8 cellular contexts compared by ENCODE assay signal in the genomic region with DNA sequence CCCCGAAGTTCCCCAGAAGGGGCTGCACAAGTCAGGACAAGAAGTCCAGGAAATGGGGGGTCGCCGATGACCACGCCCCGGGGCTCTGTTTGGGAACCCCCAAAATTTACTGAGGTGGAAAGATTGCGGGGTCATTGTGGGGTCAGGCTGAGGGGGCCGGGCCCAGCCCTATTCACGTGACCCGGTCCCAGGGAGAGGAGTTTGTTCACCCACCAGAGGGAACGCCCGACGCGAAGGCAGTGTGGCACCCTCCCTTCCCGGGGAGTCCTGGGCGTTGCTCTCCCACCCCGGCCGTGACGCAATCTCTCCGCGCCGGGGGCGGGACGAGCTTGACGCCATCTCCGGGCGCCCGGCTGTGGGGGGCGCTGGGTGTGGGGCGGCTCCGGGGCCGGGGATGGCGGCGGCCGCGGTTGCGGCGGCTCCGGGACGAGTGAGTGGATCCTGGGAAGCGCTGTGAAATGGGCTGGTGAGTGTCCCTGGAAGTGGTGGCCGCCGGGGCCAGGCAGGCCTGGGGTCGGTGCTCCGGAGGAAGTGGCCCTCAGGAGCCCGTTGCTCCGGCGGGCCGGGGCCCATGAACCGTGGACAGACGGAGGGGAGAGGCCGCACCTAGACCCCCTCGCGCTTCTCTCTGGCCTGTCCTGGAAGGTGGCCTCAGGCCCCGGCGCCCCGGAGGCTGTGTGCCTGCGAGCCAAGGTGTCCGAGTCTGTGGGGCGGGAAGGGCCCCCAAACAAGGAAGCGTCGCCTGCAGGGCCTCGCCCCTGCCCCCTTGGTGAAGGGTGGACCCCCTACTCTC. TPM values are rescaled to one million over a fixed set of nuclear protein-coding genes. Genes with fewer than 3 reads are reported as not detected.
A peak's percentile ranks its signal among the peaks of the same experiment; 100 is the strongest.
DNase-seq lines count a peak whose midpoint lies in the region; ATAC-seq and TF ChIP-seq lines count a peak whose summit lies in the region.

A gene with protein sequence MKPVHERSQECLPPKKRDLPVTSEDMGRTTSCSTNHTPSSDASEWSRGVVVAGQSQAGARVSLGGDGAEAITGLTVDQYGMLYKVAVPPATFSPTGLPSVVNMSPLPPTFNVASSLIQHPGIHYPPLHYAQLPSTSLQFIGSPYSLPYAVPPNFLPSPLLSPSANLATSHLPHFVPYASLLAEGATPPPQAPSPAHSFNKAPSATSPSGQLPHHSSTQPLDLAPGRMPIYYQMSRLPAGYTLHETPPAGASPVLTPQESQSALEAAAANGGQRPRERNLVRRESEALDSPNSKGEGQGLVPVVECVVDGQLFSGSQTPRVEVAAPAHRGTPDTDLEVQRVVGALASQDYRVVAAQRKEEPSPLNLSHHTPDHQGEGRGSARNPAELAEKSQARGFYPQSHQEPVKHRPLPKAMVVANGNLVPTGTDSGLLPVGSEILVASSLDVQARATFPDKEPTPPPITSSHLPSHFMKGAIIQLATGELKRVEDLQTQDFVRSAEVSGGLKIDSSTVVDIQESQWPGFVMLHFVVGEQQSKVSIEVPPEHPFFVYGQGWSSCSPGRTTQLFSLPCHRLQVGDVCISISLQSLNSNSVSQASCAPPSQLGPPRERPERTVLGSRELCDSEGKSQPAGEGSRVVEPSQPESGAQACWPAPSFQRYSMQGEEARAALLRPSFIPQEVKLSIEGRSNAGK (plus strand): TSS at position 338 of the 793 bp plus-strand sequence. CDS start 3,765 bp downstream, outside the sequence.

- H3K4me1 ChIP-seq in DOHH2 (ENCODE audit: control insufficient read depth, low read length) = peaks cover 44% of the 10 kb centered on the region

- H3K36me3 ChIP-seq in DOHH2 (ENCODE audit: control insufficient read depth, low read length) = peaks cover 33% of the 10 kb centered on the region
- peaks cover 33% of the 10 kb centered on the region for H3K36me3 ChIP-seq in KOPT-K1 (ENCODE audit: insufficient read depth, low read length)

- H3K4me2 ChIP-seq in DOHH2 (ENCODE audit: low read length) = peak within 1 kb of the TSS; percentile 78

- no peaks in the 10 kb centered on the region for H3K9me2 ChIP-seq in DOHH2 (replicated peaks; ENCODE audit: control insufficient read depth, low read length)

- H3K27ac ChIP-seq in DOHH2 (ENCODE audit: low read depth, low read length) = peak within 1 kb of the TSS; percentile 50
- peak within 1 kb of the TSS; percentile 79 for H3K27ac ChIP-seq in KOPT-K1 (ENCODE audit: low read depth, low read length, poor library complexity, severe bottlenecking)

- ATAC-seq in GM21825 (IDR thresholded peaks at IDR 0.05; ENCODE audit: unreplicated experiment) = peak; percentile 65
- peak; percentile 96 to 97 for ATAC-seq in natural killer cell treated with Interleukin-12 subunit alpha and Interleukin-12 subunit beta and Interleukin-15 and Interleukin-18, amount 100 ng/mL, for 72 hours

- H3K9me3 Mint-ChIP-seq in activated T-helper 2 cell treated with anti-CD3 and anti-CD28 coated beads, Interferon-gamma antibody, Interleukin-2, Interleukin-4, amounts not matched to agents 10 μg/mL and 5 μg/mL and 100 μg/mL, durations not matched to agents 14 hours and 24 hours and 36 hours = no peaks in the 10 kb centered on the region
- H3K9me3 Mint-ChIP-seq in natural killer cell treated with Interleukin-12 subunit alpha and Interleukin-12 subunit beta and Interleukin-15 and Interleukin-18, amount 100 ng/mL, for 72 hours = no peaks in the 10 kb centered on the region

- DNase-seq in RPMI8226 = peak; percentile 98
- DNase-seq in activated T-helper 2 cell treated with anti-CD3 and anti-CD28 coated beads, Interferon-gamma antibody, Interleukin-2, Interleukin-4, amounts not matched to agents 10 μg/mL and 5 μg/mL and 100 μg/mL, durations not matched to agents 14 hours and 24 hours and 36 hours (ENCODE audit: low spot score) = peak; percentile 92
- peak; percentile 94 for DNase-seq in fibroblast of pulmonary artery (ENCODE audit: low read depth)
- DNase-seq in natural killer cell treated with Interleukin-12 subunit alpha and Interleukin-12 subunit beta and Interleukin-15 and Interleukin-18, amount 100 ng/mL, for 72 hours (ENCODE audit: low spot score) = peak; percentile 95
- peak; percentile 82 for DNase-seq in stimulated activated naive CD4-positive, alpha-beta T cell treated with Interleukin-2 at 50 U/mL for 16 hours (lab: John Stamatoyannopoulos, UW)

- no peaks in the 10 kb centered on the region for H3K27me3 Mint-ChIP-seq in activated T-helper 2 cell treated with anti-CD3 and anti-CD28 coated beads, Interferon-gamma antibody, Interleukin-2, Interleukin-4, amounts not matched to agents 10 μg/mL and 5 μg/mL and 100 μg/mL, durations not matched to agents 14 hours and 24 hours and 36 hours (ENCODE audit: low read depth)
- H3K27me3 Mint-ChIP-seq in natural killer cell treated with Interleukin-12 subunit alpha and Interleukin-12 subunit beta and Interleukin-15 and Interleukin-18, amount 100 ng/mL, for 72 hours = no peaks in the 10 kb centered on the region

- H3K9me3 ChIP-seq in DOHH2 (ENCODE audit: control insufficient read depth, insufficient read depth, low read length) (no peaks in the 10 kb centered on the region), KOPT-K1 (ENCODE audit: insufficient read depth, low read length, poor library complexity, severe bottlenecking) (no peaks in the 10 kb centered on the region)

- TF ChIP-seq CTCF in DOHH2 (IDR thresholded peaks at IDR 0.05; ENCODE audit: low read depth, low read length, poor library complexity, severe bottlenecking) (no peak), fibroblast of pulmonary artery (IDR thresholded peaks at IDR 0.05; ENCODE audit: low read length, missing control alignments) (no peak)

- H3K4me3 Mint-ChIP-seq in activated T-helper 2 cell treated with anti-CD3 and anti-CD28 coated beads, Interferon-gamma antibody, Interleukin-2, Interleukin-4, amounts not matched to agents 10 μg/mL and 5 μg/mL and 100 μg/mL, durations not matched to agents 14 hours and 24 hours and 36 hours (ENCODE audit: low read depth) = peak within 1 kb of the TSS; percentile 89
- H3K4me3 Mint-ChIP-seq in natural killer cell treated with Interleukin-12 subunit alpha and Interleukin-12 subunit beta and Interleukin-15 and Interleukin-18, amount 100 ng/mL, for 72 hours = peak within 1 kb of the TSS; percentile 88

- H3K79me2 ChIP-seq in DOHH2 (ENCODE audit: control insufficient read depth, low read length) = peaks cover 31% of the 10 kb centered on the region

- peaks cover 26% of the 10 kb centered on the region for H3K36me3 Mint-ChIP-seq in activated T-helper 2 cell treated with anti-CD3 and anti-CD28 coated beads, Interferon-gamma antibody, Interleukin-2, Interleukin-4, amounts not matched to agents 10 μg/mL and 5 μg/mL and 100 μg/mL, durations not matched to agents 14 hours and 24 hours and 36 hours (ENCODE audit: low read depth)
- peaks cover 19% of the 10 kb centered on the region for H3K36me3 Mint-ChIP-seq in natural killer cell treated with Interleukin-12 subunit alpha and Interleukin-12 subunit beta and Interleukin-15 and Interleukin-18, amount 100 ng/mL, for 72 hours

- intact Hi-C loops in activated T-helper 2 cell treated with anti-CD3 and anti-CD28 coated beads, Interferon-gamma antibody, Interleukin-2, Interleukin-4, amounts not matched to agents 10 μg/mL and 5 μg/mL and 100 μg/mL, durations not matched to agents 14 hours and 24 hours and 36 hours (cut with micrococcal nuclease) = loop anchor here (1.0 kb wide), 1 partner anchor 49 kb away; a partner anchor contains a TSS

- peaks cover 12% of the 10 kb centered on the region; the same call in 1 of the 2 replicates for H4K20me1 ChIP-seq in DOHH2 (ENCODE audit: control insufficient read depth, insufficient read depth, low read depth, low read length)

- H3K4me3 ChIP-seq in DOHH2 (ENCODE audit: low read length) = peak within 1 kb of the TSS; percentile 87
- H3K4me3 ChIP-seq in fibroblast of pulmonary artery (replicated peaks; ENCODE audit: low read depth, low read length) = peak within 1 kb of the TSS; percentile 99

- H3F3A ChIP-seq in DOHH2 (ENCODE audit: control insufficient read depth, insufficient read depth) = peaks cover 21% of the 10 kb centered on the region

- no peaks in the 10 kb centered on the region for H3K27me3 ChIP-seq in DOHH2 (ENCODE audit: control insufficient read depth, low read length)

- peaks cover 27% of the 10 kb centered on the region for H3K4me1 Mint-ChIP-seq in activated T-helper 2 cell treated with anti-CD3 and anti-CD28 coated beads, Interferon-gamma antibody, Interleukin-2, Interleukin-4, amounts not matched to agents 10 μg/mL and 5 μg/mL and 100 μg/mL, durations not matched to agents 14 hours and 24 hours and 36 hours (ENCODE audit: low read depth)
- peaks cover 25 to 37% of the 10 kb centered on the region in 2 donors for H3K4me1 Mint-ChIP-seq in natural killer cell treated with Interleukin-12 subunit alpha and Interleukin-12 subunit beta and Interleukin-15 and Interleukin-18, amount 100 ng/mL, for 72 hours (ENCODE audit: low read depth in 2 of 2)

- peak within 1 kb of the TSS; percentile 94 for H3K27ac Mint-ChIP-seq in activated T-helper 2 cell treated with anti-CD3 and anti-CD28 coated beads, Interferon-gamma antibody, Interleukin-2, Interleukin-4, amounts not matched to agents 10 μg/mL and 5 μg/mL and 100 μg/mL, durations not matched to agents 14 hours and 24 hours and 36 hours
- peak within 1 kb of the TSS; percentile 84 to 97 for H3K27ac Mint-ChIP-seq in natural killer cell treated with Interleukin-12 subunit alpha and Interleukin-12 subunit beta and Interleukin-15 and Interleukin-18, amount 100 ng/mL, for 72 hours

RNA-seq across cellular contexts. Expression of the gene that starts here (rescaled TPM):
- total RNA-seq in activated T-helper 2 cell treated with anti-CD3 and anti-CD28 coated beads, Interferon-gamma antibody, Interleukin-2, Interleukin-4, amounts not matched to agents 10 μg/mL and 5 μg/mL and 100 μg/mL, durations not matched to agents 14 hours and 24 hours and 36 hours = 17.2 and 19.7 TPM in 2 replicates
- total RNA-seq in natural killer cell treated with Interleukin-12 subunit alpha and Interleukin-12 subunit beta and Interleukin-15 and Interleukin-18, amount 100 ng/mL, for 72 hours = 10 to 100 TPM; 24.5 to 25.7 TPM

Comparison
In these comparisons a context has a peak if more than half of its experiments do, and no peak if none do; other contexts are left out.
1. Peak in every context shown above with its lines: DNase-seq, ATAC-seq, H3K4me3 ChIP-seq and H3K27ac ChIP-seq.